Comparison of ENCODE assay signal across 14 cellular contexts in the genomic region with DNA sequence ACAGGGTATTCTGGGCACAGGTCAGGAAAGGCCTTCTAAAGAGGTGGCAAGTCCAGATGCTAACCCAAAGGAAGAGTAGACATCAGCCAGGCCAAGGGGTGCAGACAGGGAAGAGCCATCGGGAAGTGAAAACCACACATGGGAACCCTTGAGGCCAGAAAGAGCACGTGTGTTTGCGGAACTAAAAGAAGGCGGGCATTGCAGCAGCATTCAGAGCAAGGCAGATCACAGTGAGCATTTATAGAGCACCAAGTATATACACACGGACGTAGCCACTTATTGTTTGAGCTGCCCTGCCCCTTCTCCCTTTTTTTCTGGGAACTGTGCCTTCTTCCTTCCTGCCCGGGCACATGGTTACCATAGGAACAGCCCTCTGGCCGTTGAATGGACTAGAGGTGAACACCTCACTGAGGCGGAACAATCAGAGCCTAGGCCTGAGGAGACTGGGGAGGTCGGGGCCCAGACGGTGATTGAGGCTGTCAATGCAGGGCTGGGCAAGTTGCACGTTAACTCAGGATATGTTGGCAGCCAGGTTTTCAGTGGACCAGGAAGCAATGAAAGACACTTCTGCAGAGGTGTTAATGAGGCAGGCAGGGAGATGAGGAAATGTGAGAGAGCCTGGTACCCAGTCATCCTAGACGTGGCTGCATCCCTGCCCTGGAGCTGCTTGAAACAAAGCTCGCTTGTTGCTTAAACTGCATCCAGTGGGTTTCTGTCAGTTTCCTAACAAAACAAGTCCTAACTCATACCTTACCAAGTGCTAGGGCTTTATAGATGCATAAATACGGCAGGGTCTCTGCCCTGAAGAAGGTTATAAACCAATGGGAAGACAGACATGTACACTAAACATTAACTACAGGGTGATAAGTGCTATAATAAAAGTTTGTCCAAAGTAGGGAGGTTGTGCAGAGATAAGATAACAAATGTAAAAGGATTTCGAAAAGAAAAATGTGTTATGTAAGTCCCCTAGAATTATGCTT. TPM values are rescaled to one million over a fixed set of nuclear protein-coding genes. Genes with fewer than 3 reads are reported as not detected.
A peak's percentile ranks its signal among the peaks of the same experiment; 100 is the strongest.
DNase-seq lines count a peak whose midpoint lies in the region; ATAC-seq, FAIRE-seq and TF ChIP-seq lines count a peak whose summit lies in the region.
"Had no signal": no experiment of that assay in that cellular context is flagged by ENCODE, and none has a peak within 500 bp of the region (broad histone marks: within the 10 kb centered on the region; RNA-seq: fewer than 3 reads in every experiment).

No MANE protein-coding gene starts in this region.

- CTCF ChIA-PET in HEK293T (lab: Yijun Ruan, JAX): interaction anchor here (3.0 kb wide), 1 partner anchor 37 kb away, joined by 8 read pairs; no protein-coding TSS in a partner anchor

- H3K4me1 ChIP-seq in ACC112 (ENCODE audit: control insufficient read depth, insufficient read depth, low read length, unreplicated experiment) (peaks cover 10% of the 10 kb centered on the region), right lobe of liver (peaks cover 0 to 13% (median 6%) of the 10 kb centered on the region in 4 donors)

- peak; percentile 75 to 87 (median 76) for ATAC-seq in right lobe of liver
- ATAC-seq in GM18520 (IDR thresholded peaks at IDR 0.05; ENCODE audit: unreplicated experiment): no peak

- no peak for TF ChIP-seq POLR2A in right lobe of liver (IDR thresholded peaks at IDR 0.05)

- peak overlapping the region; percentile 44 for H3K4me3 ChIP-seq in ACC112 (ENCODE audit: low read depth, low read length)
- H3K4me3 ChIP-seq in bronchial epithelial cell (ENCODE audit: low read depth, low read length): no peak overlapping the region
- H3K4me3 ChIP-seq in right lobe of liver: peak overlapping the region in 1 of 3 donors; percentile 8
- H3K4me3 ChIP-seq: MG63 had no signal

- H3K36me3 ChIP-seq in ACC112 (ENCODE audit: insufficient read depth, low read length) (no peaks in the 10 kb centered on the region), bronchial epithelial cell (ENCODE audit: control insufficient read depth, insufficient read depth, low read length) (no peaks in the 10 kb centered on the region), right lobe of liver (no peaks in the 10 kb centered on the region)
- H3K36me3 ChIP-seq: MG63 had no signal

- POLR2A ChIA-PET in HEK293T (lab: Yijun Ruan, JAX): no interaction called here

- no peak for TF ChIP-seq CTCF in bronchial epithelial cell (IDR thresholded peaks at IDR 0.05; ENCODE audit: insufficient read depth, low read length, severe bottlenecking)
- no peak for TF ChIP-seq CTCF in right lobe of liver (IDR thresholded peaks at IDR 0.05)

- no peaks in the 10 kb centered on the region for H3K9me3 ChIP-seq in right lobe of liver
- H3K9me3 ChIP-seq: MG63 had no signal

- H3K27ac ChIP-seq in ACC112 (ENCODE audit: low read depth, low read length) (peak overlapping the region; percentile 10; the same call in 1 of the 2 replicates), right lobe of liver (peak overlapping the region; percentile 14 to 89 (median 82))

- no peaks in the 10 kb centered on the region for H3K79me2 ChIP-seq in ACC112 (ENCODE audit: control insufficient read depth, insufficient read depth, low read length, unreplicated experiment)

- WGBS in right lobe of liver (ENCODE audit: insufficient coverage, low coverage, low lambda C conversion rate, missing lambda C conversion rate): 27% methylated on average over 10 of the region's 16 CpGs

- intact Hi-C loops in right lobe of liver (cut with DNase I): no loop called here

- H2AFZ ChIP-seq in ACC112 (ENCODE audit: low read length, unreplicated experiment): no peak overlapping the region

- no peak for DNase-seq in HEK293T (ENCODE audit: extremely low spot score)
- peak; percentile 95 for DNase-seq in bronchial epithelial cell (ENCODE audit: low read depth)
- DNase-seq in right lobe of liver: peak; percentile 51 to 69 (median 62)
- no peak for DNase-seq in GM19240 (ENCODE audit: insufficient read length, low spot score)
- DNase-seq in activated CD4-positive, alpha-beta T cell treated with anti-CD3 and anti-CD28 coated beads, Interleukin-2, amount 50 U/mL, for 48 hours: no peak
- DNase-seq in NCI-H187 treated with DMSO at 0.1 percent for 48 hours (lab: John Stamatoyannopoulos, UW): no peak
- DNase-seq: activated CD8-positive, alpha-beta memory T cell treated with anti-CD3 and anti-CD28 coated beads for 24 hours; effector CD4-positive, alpha-beta T cell; natural killer cell; NCI-H82; stimulated activated CD4-positive, alpha-beta T cell treated with anti-CD3 and anti-CD28 coated beads, Interleukin-15, amount 100 ng/mL, for 24 hours had no signal

- FAIRE-seq in bronchial epithelial cell (lab: Jason Lieb, UNC): peak; percentile 32

- H3K27me3 ChIP-seq in ACC112 (ENCODE audit: insufficient read depth, low read length) (no peaks in the 10 kb centered on the region), bronchial epithelial cell (ENCODE audit: control insufficient read depth, insufficient read depth, low read length) (no peaks in the 10 kb centered on the region), right lobe of liver (no peaks in the 10 kb centered on the region)
- H3K27me3 ChIP-seq: MG63 had no signal

TF ChIP-seq in HEK293T, 16 proteins besides CTCF, POLR2A, EP300 and RAD21:
- no peak for TF ChIP-seq ELF4 (IDR thresholded peaks at IDR 0.05)
- TF ChIP-seq BHLHE40 (IDR thresholded peaks at IDR 0.05; ENCODE audit: borderline replicate concordance): no peak
- TF ChIP-seq, protein P1, sequence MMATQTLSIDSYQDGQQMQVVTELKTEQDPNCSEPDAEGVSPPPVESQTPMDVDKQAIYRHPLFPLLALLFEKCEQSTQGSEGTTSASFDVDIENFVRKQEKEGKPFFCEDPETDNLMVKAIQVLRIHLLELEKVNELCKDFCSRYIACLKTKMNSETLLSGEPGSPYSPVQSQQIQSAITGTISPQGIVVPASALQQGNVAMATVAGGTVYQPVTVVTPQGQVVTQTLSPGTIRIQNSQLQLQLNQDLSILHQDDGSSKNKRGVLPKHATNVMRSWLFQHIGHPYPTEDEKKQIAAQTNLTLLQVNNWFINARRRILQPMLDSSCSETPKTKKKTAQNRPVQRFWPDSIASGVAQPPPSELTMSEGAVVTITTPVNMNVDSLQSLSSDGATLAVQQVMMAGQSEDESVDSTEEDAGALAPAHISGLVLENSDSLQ (IDR thresholded peaks at IDR 0.05): peak; percentile 57
- TF ChIP-seq FOXM1 (IDR thresholded peaks at IDR 0.05; ENCODE audit: borderline replicate concordance): no peak
- no peak for TF ChIP-seq FOXK2 (IDR thresholded peaks at IDR 0.05)
TF ChIP-seq in HEK293T: peak in this region for 1.

RNA-seq across cellular contexts. Expression of a gene that starts 34.2 kb away (rescaled TPM):
- total RNA-seq in bronchial epithelial cell (15.8 and 17.2 TPM in 2 replicates), right lobe of liver (10 to 100 TPM in 4 of 6 experiments, 1 to 10 TPM in 2; 9.4 to 13.5 (median 11.3) TPM)

RNA-seq across cellular contexts. Expression of a gene that starts 34.6 kb away (rescaled TPM):
- total RNA-seq in bronchial epithelial cell (11.3 and 14.7 TPM in 2 replicates), right lobe of liver (10 to 100 TPM in 1 of 6 experiments, 1 to 10 TPM in 5; 4.0 to 11.0 (median 7.7) TPM)

RNA-seq across cellular contexts. Expression of a gene that starts 34.8 kb away (rescaled TPM):
- total RNA-seq in bronchial epithelial cell: 24.7 and 39.8 TPM in 2 replicates
- 10 to 100 TPM; 28.4 to 61.0 (median 40.0) TPM for total RNA-seq in right lobe of liver

RNA-seq across cellular contexts. Expression of a gene that starts 56.3 kb away (rescaled TPM):
- total RNA-seq in bronchial epithelial cell: 11.6 and 14.5 TPM in 2 replicates
- 1 to 10 TPM; 4.1 to 9.0 (median 5.6) TPM for total RNA-seq in right lobe of liver

RNA-seq across cellular contexts. Expression of a gene that starts 56.5 kb away (rescaled TPM):
- total RNA-seq in bronchial epithelial cell (7.9 and 20.7 TPM in 2 replicates), right lobe of liver (10 to 100 TPM in 2 of 6 experiments, 1 to 10 TPM in 4; 7.1 to 16.6 (median 8.4) TPM)

Comparison
In these comparisons a context has a peak if more than half of its experiments do, and no peak if none do; other contexts are left out.
1. DNase-seq: peak in bronchial epithelial cell (single experiment) and right lobe of liver (3 of 3); none in HEK293T (single experiment), GM19240 (single experiment), activated CD4-positive, alpha-beta T cell treated with anti-CD3 and anti-CD28 coated beads, Interleukin-2, amount 50 U/mL, for 48 hours (0 of 2) and NCI-H187 treated with DMSO at 0.1 percent for 48 hours (single experiment).